ENCODE assay signal across 6 cellular contexts in the genomic region with DNA sequence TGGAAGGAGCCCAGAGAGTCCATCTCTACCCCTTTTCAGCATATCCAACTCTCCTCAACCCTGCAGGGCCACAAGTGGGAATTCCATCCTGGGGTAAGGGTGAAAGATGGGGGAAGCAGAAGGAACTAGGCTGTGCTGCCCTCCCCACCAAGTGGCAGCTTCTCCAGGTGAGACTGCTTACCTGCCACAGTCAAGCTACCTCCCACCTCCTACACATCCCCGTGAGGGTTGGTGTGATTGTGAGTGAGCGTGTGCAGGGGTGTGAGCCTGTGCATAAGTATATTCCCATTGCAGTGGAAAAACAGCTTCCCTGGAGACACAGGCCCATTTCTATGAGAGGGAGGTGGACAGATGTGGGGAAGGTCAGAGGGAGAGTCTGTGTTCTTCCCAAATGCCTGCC.
"Had no signal": no experiment of that assay in that cellular context is flagged by ENCODE, and none has a peak within 500 bp of the region (broad histone marks: within the 10 kb centered on the region; RNA-seq: fewer than 3 reads in every experiment).

No MANE protein-coding gene starts in this region.

- H3K4me3 ChIP-seq: GM23338 had no signal

- DNase-seq: H9, HCEC 1CT, KBM-7 had no signal

- H3K4me2 ChIP-seq: GM23338 had no signal

- H3K27ac ChIP-seq: HL-60 had no signal

- H2AFZ ChIP-seq: GM23338 had no signal

- ATAC-seq: GM23338, HepG2 had no signal
